ENCODE assay signal across 17 cellular contexts in the genomic region with DNA sequence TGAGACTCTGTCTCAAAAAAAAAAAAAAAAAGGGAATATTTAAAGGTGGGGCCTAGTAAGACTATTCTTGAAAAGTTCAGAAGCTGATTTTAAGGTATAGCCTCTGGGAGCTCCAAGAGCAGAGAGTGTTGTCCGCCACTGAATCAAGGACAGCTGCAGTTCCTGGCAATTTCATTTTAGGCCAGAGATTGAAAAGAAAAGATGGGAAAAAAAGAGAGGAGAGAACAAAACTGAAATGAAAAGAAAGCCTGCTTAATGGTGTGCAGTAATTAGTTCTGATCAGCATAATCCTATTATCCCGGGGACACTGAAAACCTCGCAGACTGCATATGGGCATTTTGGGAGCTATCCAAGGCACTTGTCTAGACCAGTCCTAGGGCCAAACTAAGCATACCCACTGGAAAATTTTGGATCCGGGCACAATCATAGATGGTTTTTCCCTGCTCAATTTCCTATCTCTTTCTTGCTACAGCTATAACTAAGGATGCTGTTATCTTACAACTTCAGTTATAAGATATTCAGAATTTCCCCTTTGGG. TPM values are rescaled to one million over a fixed set of nuclear protein-coding genes. Genes with fewer than 3 reads are reported as not detected.
DNase-seq lines count a peak whose midpoint lies in the region; ATAC-seq and TF ChIP-seq lines count a peak whose summit lies in the region.
"Had no signal": no experiment of that assay in that cellular context is flagged by ENCODE, and none has a peak within 500 bp of the region (broad histone marks: within the 10 kb centered on the region; RNA-seq: fewer than 3 reads in every experiment).

No MANE protein-coding gene starts in this region.

- H3K4me3 ChIP-seq in BE2C (ENCODE audit: low read depth, low read length) (no peak overlapping the region), foreskin fibroblast (ENCODE audit: low read depth in 1 of 2, low read length in 2 of 2) (no peak overlapping the region)
- H3K4me3 ChIP-seq: SJSA1 had no signal

- no peak for ATAC-seq in HG03342 (IDR thresholded peaks at IDR 0.05; ENCODE audit: unreplicated experiment)
- ATAC-seq: CD8-positive, alpha-beta T cell; PC-3 had no signal

- TF ChIP-seq CTCF in BE2C (IDR thresholded peaks at IDR 0.05; ENCODE audit: low read depth, low read length) (no peak), foreskin fibroblast (IDR thresholded peaks at IDR 0.05; ENCODE audit: low read depth, low read length) (no peak)

- no peaks in the 10 kb centered on the region for H3K9me3 ChIP-seq in BE2C
- H3K9me3 ChIP-seq: SJSA1 had no signal

- DNase-seq in BE2C (peak; percentile 15), NCI-H1105 (lab: John Stamatoyannopoulos, UW) (peak; percentile 86), NCI-H82 treated with DMSO at 0.1 percent for 48 hours (lab: John Stamatoyannopoulos, UW; ENCODE audit: unreplicated experiment) (peak; percentile 92), cerebellum (ENCODE audit: low spot score) (peak; percentile 27), SW 1271 (lab: John Stamatoyannopoulos, UW) (no peak), CD1c-positive myeloid dendritic cell (ENCODE audit: extremely low spot score) (no peak), foreskin fibroblast (no peak)
- DNase-seq: AML-193; CD8-positive, alpha-beta T cell; H9; IMR-90; NCI-H1417 treated with DMSO at 0.1 percent for 48 hours; NCI-H510A treated with DMSO at 0.1 percent for 48 hours; PC-3; T-helper 1 cell had no signal

- no peaks in the 10 kb centered on the region for H3K27me3 ChIP-seq in BE2C
- H3K27me3 ChIP-seq: SJSA1 had no signal

- H3K4me1 ChIP-seq in BE2C: peaks cover 5% of the 10 kb centered on the region
- H3K4me1 ChIP-seq: SJSA1 had no signal

- no peaks in the 10 kb centered on the region for H3K36me3 ChIP-seq in BE2C
- H3K36me3 ChIP-seq: SJSA1 had no signal

RNA-seq across cellular contexts. Expression of a gene that starts 43.2 kb away (rescaled TPM):
- 1.8 TPM for polyA plus RNA-seq in BE2C (2012; ENCODE audit: insufficient read depth, insufficient read length, low read depth)
- 1.5 TPM for total RNA-seq in cerebellum

RNA-seq across cellular contexts. Expression of a gene that starts 57.8 kb away (rescaled TPM):
- 0.09 TPM for polyA plus RNA-seq in BE2C (2012; ENCODE audit: insufficient read depth, insufficient read length, low read depth)
- total RNA-seq in cerebellum: 28.4 TPM
- total RNA-seq: CD8-positive, alpha-beta T cell; PC-3 had no signal

Comparison
In these comparisons a context has a peak if more than half of its experiments do, and no peak if none do; other contexts are left out.
1. DNase-seq: peak in BE2C (single experiment), NCI-H1105 (single experiment), NCI-H82 treated with DMSO at 0.1 percent for 48 hours (single experiment) and cerebellum (single experiment); none in SW 1271 (0 of 2), CD1c-positive myeloid dendritic cell (single experiment) and foreskin fibroblast (0 of 2).